Comparison of ENCODE assay signal across 11 cellular contexts in genomic region chr7:121873795-121874194, GRCh38. TPM values are rescaled to one million over a fixed set of nuclear protein-coding genes. Genes with fewer than 3 reads are reported as not detected.
DNase-seq lines count a peak whose midpoint lies in the region; ATAC-seq and TF ChIP-seq lines count a peak whose summit lies in the region.
"Had no signal": no experiment of that assay in that cellular context is flagged by ENCODE, and none has a peak within 500 bp of the region (broad histone marks: within the 10 kb centered on the region; RNA-seq: fewer than 3 reads in every experiment).

No MANE protein-coding gene starts in this region.

- no peak overlapping the region for H3K27ac Mint-ChIP-seq in activated T-cell treated with anti-CD3 and anti-CD28 coated beads, Interleukin-2, amount 50 U/mL, for 72 hours
- H3K27ac Mint-ChIP-seq in chondrocyte (ENCODE audit: unreplicated experiment) = no peak overlapping the region
- H3K27ac Mint-ChIP-seq: activated CD4-positive, alpha-beta T cell treated with anti-CD3 and anti-CD28 coated beads, Interleukin-2, amount 10 ng/mL, durations not matched to agents 7 days and 5 days; CD8-positive, alpha-beta memory T cell had no signal

- H3K27ac ChIP-seq in lung (ENCODE audit: low read depth in 1 of 2, low read length in 1 of 2) = no peak overlapping the region
- no peak overlapping the region for H3K27ac ChIP-seq in upper lobe of left lung

- no peak for TF ChIP-seq EP300 in upper lobe of left lung (IDR thresholded peaks at IDR 0.05)

- no peak for DNase-seq in activated T-cell treated with anti-CD3 and anti-CD28 coated beads, Interleukin-2, amount 50 U/mL, for 72 hours
- DNase-seq in activated T-cell treated with anti-CD3 and anti-CD28 coated beads for 4 hours (no peak), chondrocyte (ENCODE audit: low spot score) (no peak), lung (ENCODE audit: low spot score) (no peak), upper lobe of left lung (no peak), occipital lobe (lab: John Stamatoyannopoulos, UW) (no peak), HuH-7.5 (ENCODE audit: low spot score) (no peak)
- DNase-seq: activated CD4-positive, alpha-beta T cell treated with anti-CD3 and anti-CD28 coated beads, Interleukin-2, amount 10 ng/mL, durations not matched to agents 7 days and 5 days; CD8-positive, alpha-beta memory T cell; Karpas-422 had no signal

- no peaks in the 10 kb centered on the region for H3K36me3 ChIP-seq in lung (ENCODE audit: control insufficient read depth in 2 of 2, insufficient read depth in 2 of 2, low read length in 2 of 2)
- H3K36me3 ChIP-seq in upper lobe of left lung = no peaks in the 10 kb centered on the region

- no peak for TF ChIP-seq POLR2A in upper lobe of left lung (IDR thresholded peaks at IDR 0.05)

- H3K4me1 Mint-ChIP-seq in activated T-cell treated with anti-CD3 and anti-CD28 coated beads, Interleukin-2, amount 50 U/mL, for 72 hours (ENCODE audit: low read depth) = peaks cover 11% of the 10 kb centered on the region
- peaks cover 21% of the 10 kb centered on the region for H3K4me1 Mint-ChIP-seq in chondrocyte (ENCODE audit: low read depth)

- no peaks in the 10 kb centered on the region for H3K27me3 ChIP-seq in lung (ENCODE audit: control insufficient read depth, insufficient read depth)
- peaks cover 0 to 6% (median 0%) of the 10 kb centered on the region in 4 donors for H3K27me3 ChIP-seq in upper lobe of left lung

- H3K9me3 ChIP-seq in lung (ENCODE audit: control insufficient read depth in 2 of 2, insufficient read depth in 1 of 2, low read length in 1 of 2) (no peaks in the 10 kb centered on the region), upper lobe of left lung (no peaks in the 10 kb centered on the region)

- peaks cover 50% of the 10 kb centered on the region for H3K27me3 Mint-ChIP-seq in activated T-cell treated with anti-CD3 and anti-CD28 coated beads, Interleukin-2, amount 50 U/mL, for 72 hours (ENCODE audit: low read depth)
- H3K27me3 Mint-ChIP-seq in chondrocyte (ENCODE audit: low read depth) = peaks cover 67% of the 10 kb centered on the region

- peak overlapping the region; percentile 24 to 66 for H3K4me3 Mint-ChIP-seq in activated T-cell treated with anti-CD3 and anti-CD28 coated beads, Interleukin-2, amount 50 U/mL, for 72 hours
- H3K4me3 Mint-ChIP-seq in chondrocyte (ENCODE audit: unreplicated experiment) = peak overlapping the region; percentile 88

- H3K9me3 Mint-ChIP-seq in activated T-cell treated with anti-CD3 and anti-CD28 coated beads, Interleukin-2, amount 50 U/mL, for 72 hours = no peaks in the 10 kb centered on the region
- H3K9me3 Mint-ChIP-seq in chondrocyte (ENCODE audit: low read depth) = no peaks in the 10 kb centered on the region
- H3K9me3 Mint-ChIP-seq: activated CD4-positive, alpha-beta T cell treated with anti-CD3 and anti-CD28 coated beads, Interleukin-2, amount 10 ng/mL, durations not matched to agents 7 days and 5 days had no signal

- H3K36me3 Mint-ChIP-seq in activated T-cell treated with anti-CD3 and anti-CD28 coated beads, Interleukin-2, amount 50 U/mL, for 72 hours (ENCODE audit: insufficient read depth in 2 of 2) = peaks cover 2 to 4% of the 10 kb centered on the region in 2 donors
- no peaks in the 10 kb centered on the region for H3K36me3 Mint-ChIP-seq in chondrocyte (ENCODE audit: low read depth)
- H3K36me3 Mint-ChIP-seq: CD8-positive, alpha-beta memory T cell had no signal

- 1 to 2% methylated on average over 10 of the region's 10 CpGs for WGBS in lung, 2 donors
- WGBS in upper lobe of left lung, 2 donors = 6 to 8% methylated on average over 8 to 10 of the region's 10 CpGs

- H3K4me1 ChIP-seq in lung (ENCODE audit: control insufficient read depth in 2 of 2, insufficient read depth in 2 of 2, low read length in 2 of 2) (no peaks in the 10 kb centered on the region), upper lobe of left lung (peaks cover 0 to 22% (median 3%) of the 10 kb centered on the region in 4 donors)

- H3K4me3 ChIP-seq in lung = peak overlapping the region; percentile 35
- peak overlapping the region in 3 of 4 donors; percentile 43 to 54 (median 50) for H3K4me3 ChIP-seq in upper lobe of left lung

- ATAC-seq in activated T-cell treated with anti-CD3 and anti-CD28 coated beads, Interleukin-2, amount 50 U/mL, for 72 hours (replicated peaks in 1 of 2) = no peak
- ATAC-seq in lung (ENCODE audit: insufficient read depth, low FRiP score) (peak; percentile 16), upper lobe of left lung (ENCODE audit: low FRiP score in 2 of 2) (no peak), GM19455 (IDR thresholded peaks at IDR 0.05; ENCODE audit: unreplicated experiment) (no peak)

- no peak for TF ChIP-seq CTCF in chondrocyte (IDR thresholded peaks at IDR 0.05)
- TF ChIP-seq CTCF in lung (IDR thresholded peaks at IDR 0.05; ENCODE audit: control extremely low read depth, extremely low read depth) = no peak
- no peak for TF ChIP-seq CTCF in upper lobe of left lung (IDR thresholded peaks at IDR 0.05)

RNA-seq across cellular contexts. Expression of gene PTPRZ1, which starts 0.8 kb away (rescaled TPM):
- not detected for total RNA-seq in activated T-cell treated with anti-CD3 and anti-CD28 coated beads, Interleukin-2, amount 50 U/mL, for 72 hours
- total RNA-seq in chondrocyte (0.05 to 2.0 TPM (median 1.6 TPM) in 3 replicates), lung (10 to 100 TPM in 1 of 2 donors, 1 to 10 TPM in 1; 4.0 to 11.6 TPM), upper lobe of left lung (1 to 10 TPM in 5 of 6 donors, under 1 TPM in 1; 0.57 to 7.2 (median 1.2) TPM), occipital lobe (250 TPM)
- polyA plus RNA-seq in lung = 1 to 10 TPM; 1.1 to 1.7 TPM
- total RNA-seq: activated CD4-positive, alpha-beta T cell treated with anti-CD3 and anti-CD28 coated beads, Interleukin-2, amount 10 ng/mL, durations not matched to agents 7 days and 5 days; CD8-positive, alpha-beta memory T cell had no signal
- polyA plus RNA-seq: CD8-positive, alpha-beta memory T cell had no signal

Comparison
In these comparisons a context has a peak if more than half of its experiments do, and no peak if none do; other contexts are left out.
1. RNA of gene PTPRZ1, which starts 0.8 kb away (total RNA-seq): 250 TPM in occipital lobe (single experiment); 4.0 to 11.6 TPM in lung, 0.05 to 2.0 TPM in chondrocyte, 0.57 to 7.2 TPM in upper lobe of left lung and not detected in activated T-cell treated with anti-CD3 and anti-CD28 coated beads, Interleukin-2, amount 50 U/mL, for 72 hours; every median in the first group is over 10 times any median in the second.